ENCODE assay signal across 8 cellular contexts in the genomic region with DNA sequence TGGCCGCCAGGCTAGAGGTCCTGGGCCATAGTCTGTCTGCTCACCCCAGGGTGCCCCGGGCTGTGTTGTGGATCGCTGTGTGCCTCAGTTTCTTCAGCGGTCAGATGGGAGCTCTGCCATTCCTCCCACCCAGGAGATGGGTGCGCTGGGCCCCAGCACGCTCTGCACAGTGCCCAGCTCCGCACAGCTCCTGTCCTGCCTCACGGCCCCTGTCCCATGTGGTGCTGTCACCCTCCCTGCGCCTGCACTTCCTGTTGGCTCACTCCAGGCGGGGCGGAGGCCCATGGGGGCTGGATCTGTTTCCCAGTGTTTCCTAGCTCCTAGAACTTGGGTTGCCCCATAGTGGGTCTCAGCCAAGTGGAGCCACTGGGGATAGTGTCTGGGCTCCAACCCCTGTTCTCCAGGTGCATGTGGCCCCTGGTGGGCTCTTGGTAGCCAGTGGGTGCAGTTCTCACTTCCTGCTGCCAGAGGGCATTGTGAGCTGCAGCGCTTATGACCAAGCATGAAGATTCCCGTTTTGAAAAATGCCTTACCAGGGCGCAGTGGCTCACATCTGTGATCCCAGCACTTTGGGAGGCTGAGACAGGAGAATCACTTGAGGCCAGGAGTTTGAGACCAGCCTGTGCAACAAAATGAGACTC.
DNase-seq lines count a peak whose midpoint lies in the region; ATAC-seq, FAIRE-seq and TF ChIP-seq lines count a peak whose summit lies in the region.

No MANE protein-coding gene starts in this region.

- no peak overlapping the region for H3K4me3 ChIP-seq in left ventricle myocardium inferior

- no peak for FAIRE-seq in urothelium cell line (lab: Jason Lieb, UNC)

- H3K27ac ChIP-seq in left ventricle myocardium inferior (replicated peaks): no peak overlapping the region

- no peaks in the 10 kb centered on the region for H3K27me3 ChIP-seq in left ventricle myocardium inferior (ENCODE audit: low read depth)

- peaks cover 50% of the 10 kb centered on the region for H3K4me1 ChIP-seq in left ventricle myocardium inferior

- H3K36me3 ChIP-seq in left ventricle myocardium inferior: peaks cover 40% of the 10 kb centered on the region

- intact Hi-C loops in left ventricle myocardium inferior (cut with micrococcal nuclease): no loop called here

- ATAC-seq in SK-N-SH treated with all-trans-retinoic acid at 6 μM for 48 hours: peak; percentile 48

- peak; percentile 48 for TF ChIP-seq CTCF in AG09319 (IDR thresholded peaks at IDR 0.05; ENCODE audit: low read depth, low read length)
- peak; percentile 72 for TF ChIP-seq CTCF in GM12872 (IDR thresholded peaks at IDR 0.05; ENCODE audit: insufficient read depth, low read depth, low read length)
- TF ChIP-seq CTCF in left ventricle myocardium inferior (IDR thresholded peaks at IDR 0.05; ENCODE audit: borderline replicate concordance): peak; percentile 61

- DNase-seq in AG09319 (ENCODE audit: extremely low read depth, low read depth) (no peak), left ventricle myocardium inferior (no peak), urothelium cell line (ENCODE audit: low spot score) (peak; percentile 25), activated gamma-delta T cell (lab: John Stamatoyannopoulos, UW) (no peak), medulla oblongata (ENCODE audit: extremely low spot score) (no peak)
- DNase-seq in stimulated activated naive CD4-positive, alpha-beta T cell (lab: John Stamatoyannopoulos, UW): no peak

- H3K9me3 ChIP-seq in left ventricle myocardium inferior (replicated peaks): no peaks in the 10 kb centered on the region

TF ChIP-seq in SK-N-SH treated with all-trans-retinoic acid at 6 μM for 48 hours, 23 proteins besides CTCF, POLR2A, EP300 and RAD21:
- TF ChIP-seq ZNF8 (CRISPR knock-in tag; IDR thresholded peaks at IDR 0.05) (no peak), ARNTL (CRISPR knock-in tag; IDR thresholded peaks at IDR 0.05; ENCODE audit: borderline replicate concordance, low read depth) (no peak), ESRRG (CRISPR knock-in tag; IDR thresholded peaks at IDR 0.05) (no peak)
- TF ChIP-seq, protein P1, sequence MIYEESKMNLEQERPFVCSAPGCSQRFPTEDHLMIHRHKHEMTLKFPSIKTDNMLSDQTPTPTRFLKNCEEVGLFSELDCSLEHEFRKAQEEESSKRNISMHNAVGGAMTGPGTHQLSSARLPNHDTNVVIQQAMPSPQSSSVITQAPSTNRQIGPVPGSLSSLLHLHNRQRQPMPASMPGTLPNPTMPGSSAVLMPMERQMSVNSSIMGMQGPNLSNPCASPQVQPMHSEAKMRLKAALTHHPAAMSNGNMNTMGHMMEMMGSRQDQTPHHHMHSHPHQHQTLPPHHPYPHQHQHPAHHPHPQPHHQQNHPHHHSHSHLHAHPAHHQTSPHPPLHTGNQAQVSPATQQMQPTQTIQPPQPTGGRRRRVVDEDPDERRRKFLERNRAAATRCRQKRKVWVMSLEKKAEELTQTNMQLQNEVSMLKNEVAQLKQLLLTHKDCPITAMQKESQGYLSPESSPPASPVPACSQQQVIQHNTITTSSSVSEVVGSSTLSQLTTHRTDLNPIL (CRISPR knock-in tag; IDR thresholded peaks at IDR 0.05; ENCODE audit: low read depth): no peak
TF ChIP-seq in SK-N-SH treated with all-trans-retinoic acid at 6 μM for 48 hours: peak in this region for 0.
